7 cellular contexts compared by ENCODE assay signal in the genomic region with DNA sequence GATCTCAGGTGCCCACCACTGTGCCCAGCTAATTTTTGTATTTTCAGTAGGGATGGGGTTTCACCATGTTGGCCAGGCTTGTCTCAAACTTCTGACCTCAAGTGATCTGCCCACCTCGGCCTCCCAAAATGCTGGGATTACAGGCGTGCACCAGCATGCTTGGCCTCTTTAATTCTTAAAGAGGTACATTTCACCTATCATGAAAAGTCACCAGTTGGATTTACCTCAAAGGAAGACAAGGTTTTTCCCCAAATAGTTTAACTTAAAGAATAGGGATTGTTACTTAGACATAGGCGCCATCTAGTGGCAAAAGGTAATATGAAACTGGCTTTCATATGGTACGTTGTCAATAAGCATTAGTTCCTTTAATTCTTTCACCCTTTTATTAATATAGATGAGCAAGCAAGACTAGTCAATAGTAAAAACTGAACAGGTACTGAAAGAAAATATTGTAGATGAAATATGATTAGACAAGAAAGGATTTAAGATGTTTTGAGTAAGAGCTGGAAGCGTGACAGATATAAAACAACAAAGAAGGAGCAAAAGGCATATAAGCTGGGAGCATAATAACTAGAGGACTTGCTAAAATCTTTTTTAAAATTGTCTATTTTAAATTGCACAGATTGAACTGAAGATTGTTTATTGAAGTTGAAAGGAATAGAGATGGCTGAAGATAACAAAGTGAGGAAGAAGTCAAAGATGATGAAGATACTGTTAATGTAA. TPM values are rescaled to one million over a fixed set of nuclear protein-coding genes. Genes with fewer than 3 reads are reported as not detected.
A peak's percentile ranks its signal among the peaks of the same experiment; 100 is the strongest.
DNase-seq lines count a peak whose midpoint lies in the region; ATAC-seq and TF ChIP-seq lines count a peak whose summit lies in the region.

No MANE protein-coding gene starts in this region.

- H3K4me1 Mint-ChIP-seq in type B pancreatic cell (ENCODE audit: unreplicated experiment), result no peaks in the 10 kb centered on the region

- TF ChIP-seq CTCF in astrocyte of the cerebellum (IDR thresholded peaks at IDR 0.05; ENCODE audit: low read depth, low read length, missing control alignments) (peak; percentile 39), type B pancreatic cell (conservative IDR thresholded peaks at IDR 0.05) (peak; percentile 91)

- no peak overlapping the region for H3K4me3 Mint-ChIP-seq in type B pancreatic cell

- ATAC-seq in GM19043 (IDR thresholded peaks at IDR 0.05; ENCODE audit: low read depth, unreplicated experiment), result peak; percentile 76
- peak; percentile 93 for ATAC-seq in HG03432 (IDR thresholded peaks at IDR 0.05; ENCODE audit: unreplicated experiment)

- H3K27me3 Mint-ChIP-seq in type B pancreatic cell, result peaks cover 6% of the 10 kb centered on the region

- no peak overlapping the region for H3K27ac Mint-ChIP-seq in type B pancreatic cell

- DNase-seq in DMS79 treated with DMSO at 0.1 percent for 48 hours (lab: John Stamatoyannopoulos, UW) (peak; percentile 45), NCI-H446 (lab: John Stamatoyannopoulos, UW) (peak; percentile 25 to 65), astrocyte of the cerebellum (ENCODE audit: low read depth) (peak; percentile 59), kidney glomerular epithelial cell (lab: John Stamatoyannopoulos, UW) (peak; percentile 47), type B pancreatic cell (ENCODE audit: extremely low spot score, unreplicated experiment) (no peak)

- H3K4me3 ChIP-seq in astrocyte of the cerebellum (ENCODE audit: low read depth, low read length), result no peak overlapping the region

- no peaks in the 10 kb centered on the region for H3K9me3 Mint-ChIP-seq in type B pancreatic cell

- no peaks in the 10 kb centered on the region for H3K36me3 Mint-ChIP-seq in type B pancreatic cell

- in situ Hi-C loops in astrocyte of the cerebellum (cut with HindIII; ENCODE audit: low sequenced_read_pairs), result no loop called here

RNA-seq across cellular contexts. Expression of gene PSMD14, which starts 35.0 kb away (rescaled TPM):
- total RNA-seq in type B pancreatic cell (ENCODE audit: low replicate concordance), result 46.5 and 52.5 TPM in 2 replicates
